In the genomic region with DNA sequence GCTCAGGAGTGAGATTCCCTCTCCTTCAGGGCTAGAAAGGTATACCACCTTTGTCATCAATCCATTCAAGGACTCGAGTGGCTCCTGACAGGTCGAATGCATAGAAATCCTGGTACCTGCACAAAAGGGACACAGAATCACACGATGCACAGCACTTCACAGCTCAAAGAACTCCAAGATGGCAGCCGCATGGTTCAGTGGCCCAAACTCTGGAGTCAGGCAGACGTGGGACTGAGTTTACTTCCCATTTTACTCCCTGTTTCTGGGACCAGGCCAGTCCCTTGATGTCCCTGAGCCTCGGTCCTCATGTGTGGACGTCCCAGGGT, we compare ENCODE assay signal across 8 cellular contexts. TPM values are rescaled to one million over a fixed set of nuclear protein-coding genes. Genes with fewer than 3 reads are reported as not detected.
DNase-seq lines count a peak whose midpoint lies in the region; ATAC-seq and TF ChIP-seq lines count a peak whose summit lies in the region.

No MANE protein-coding gene starts in this region.

- H3K4me3 ChIP-seq in thoracic aorta = peak overlapping the region; percentile 85

- H3K9me3 Mint-ChIP-seq in activated CD4-positive, alpha-beta T cell treated with anti-CD3 and anti-CD28 coated beads, Interleukin-2, amount 10 ng/mL, durations not matched to agents 24 days and 14 days = no peaks in the 10 kb centered on the region
- no peaks in the 10 kb centered on the region for H3K9me3 Mint-ChIP-seq in activated naive CD8-positive, alpha-beta T cell treated with anti-CD3 and anti-CD28 coated beads for 36 hours

- peak overlapping the region; percentile 99 for H3K27ac Mint-ChIP-seq in activated CD4-positive, alpha-beta T cell treated with anti-CD3 and anti-CD28 coated beads, Interleukin-2, amount 10 ng/mL, durations not matched to agents 24 days and 14 days
- peak overlapping the region; percentile 98 for H3K27ac Mint-ChIP-seq in activated naive CD8-positive, alpha-beta T cell treated with anti-CD3 and anti-CD28 coated beads for 36 hours

- no peak for DNase-seq in activated CD4-positive, alpha-beta T cell treated with anti-CD3 and anti-CD28 coated beads, Interleukin-2, amount 10 ng/mL, durations not matched to agents 24 days and 14 days
- DNase-seq in activated CD4-positive, alpha-beta T cell treated with anti-CD3 and anti-CD28 coated beads for 4 hours = no peak
- DNase-seq in activated naive CD8-positive, alpha-beta T cell treated with anti-CD3 and anti-CD28 coated beads for 36 hours = no peak
- DNase-seq in thoracic aorta (ENCODE audit: low spot score) (no peak), NCI-H2081 (lab: John Stamatoyannopoulos, UW) (no peak), cerebellar cortex (ENCODE audit: low spot score) (no peak)

- H3K27ac ChIP-seq in layer of hippocampus (ENCODE audit: low read depth, low read length) (peak overlapping the region; percentile 87), thoracic aorta (peak overlapping the region; percentile 75 to 82)

- peaks cover 32% of the 10 kb centered on the region for H3K4me1 Mint-ChIP-seq in activated CD4-positive, alpha-beta T cell treated with anti-CD3 and anti-CD28 coated beads, Interleukin-2, amount 10 ng/mL, durations not matched to agents 24 days and 14 days
- H3K4me1 Mint-ChIP-seq in activated naive CD8-positive, alpha-beta T cell treated with anti-CD3 and anti-CD28 coated beads for 36 hours = peaks cover 33% of the 10 kb centered on the region

- H3K4me3 Mint-ChIP-seq in activated CD4-positive, alpha-beta T cell treated with anti-CD3 and anti-CD28 coated beads, Interleukin-2, amount 10 ng/mL, durations not matched to agents 24 days and 14 days = peak overlapping the region; percentile 98
- H3K4me3 Mint-ChIP-seq in activated naive CD8-positive, alpha-beta T cell treated with anti-CD3 and anti-CD28 coated beads for 36 hours = peak overlapping the region; percentile 97

- intact Hi-C loops in activated CD4-positive, alpha-beta T cell treated with anti-CD3 and anti-CD28 coated beads, Interleukin-2, amount 10 ng/mL, durations not matched to agents 24 days and 14 days (cut with micrococcal nuclease) = no loop called here

- TF ChIP-seq CTCF in thoracic aorta (IDR thresholded peaks at IDR 0.05) = no peak

- ATAC-seq in thoracic aorta (ENCODE audit: insufficient number of reproducible peaks, low FRiP score, low read depth) (no peak), GM19463 (IDR thresholded peaks at IDR 0.05; ENCODE audit: unreplicated experiment) (no peak)

- H3K36me3 Mint-ChIP-seq in activated CD4-positive, alpha-beta T cell treated with anti-CD3 and anti-CD28 coated beads, Interleukin-2, amount 10 ng/mL, durations not matched to agents 24 days and 14 days (ENCODE audit: low read depth) = peaks cover 29% of the 10 kb centered on the region
- peaks cover 12% of the 10 kb centered on the region for H3K36me3 Mint-ChIP-seq in activated naive CD8-positive, alpha-beta T cell treated with anti-CD3 and anti-CD28 coated beads for 36 hours

- peaks cover 6% of the 10 kb centered on the region for H3K36me3 ChIP-seq in thoracic aorta

- no peaks in the 10 kb centered on the region for H3K9me3 ChIP-seq in thoracic aorta

- H3K27me3 Mint-ChIP-seq in activated CD4-positive, alpha-beta T cell treated with anti-CD3 and anti-CD28 coated beads, Interleukin-2, amount 10 ng/mL, durations not matched to agents 24 days and 14 days = no peaks in the 10 kb centered on the region
- no peaks in the 10 kb centered on the region for H3K27me3 Mint-ChIP-seq in activated naive CD8-positive, alpha-beta T cell treated with anti-CD3 and anti-CD28 coated beads for 36 hours

- peaks cover 17 to 65% of the 10 kb centered on the region in 2 donors for H3K4me1 ChIP-seq in thoracic aorta (ENCODE audit: control insufficient read depth in 1 of 2, low read depth in 2 of 2)

- H3K27me3 ChIP-seq in layer of hippocampus (ENCODE audit: control insufficient read depth, insufficient read depth, low read length) (no peaks in the 10 kb centered on the region), thoracic aorta (replicated peaks; ENCODE audit: insufficient read depth) (no peaks in the 10 kb centered on the region)

RNA-seq across cellular contexts. Expression of a gene that starts 0.5 kb away (rescaled TPM):
- 24.5 and 28.0 TPM in 2 replicates for total RNA-seq in activated CD4-positive, alpha-beta T cell treated with anti-CD3 and anti-CD28 coated beads, Interleukin-2, amount 10 ng/mL, durations not matched to agents 24 days and 14 days
- total RNA-seq in activated naive CD8-positive, alpha-beta T cell treated with anti-CD3 and anti-CD28 coated beads for 36 hours = 10 to 100 TPM; 22.1 to 26.3 TPM
- total RNA-seq in thoracic aorta = 10 to 100 TPM; 30.7 to 34.3 TPM

RNA-seq across cellular contexts. Expression of a gene that starts 4.5 kb away (rescaled TPM):
- total RNA-seq in activated CD4-positive, alpha-beta T cell treated with anti-CD3 and anti-CD28 coated beads, Interleukin-2, amount 10 ng/mL, durations not matched to agents 24 days and 14 days = 2.8 and 3.7 TPM in 2 replicates
- 1 to 10 TPM; 2.6 TPM for total RNA-seq in activated naive CD8-positive, alpha-beta T cell treated with anti-CD3 and anti-CD28 coated beads for 36 hours
- total RNA-seq in thoracic aorta = 1 to 10 TPM; 2.9 to 8.0 TPM

RNA-seq across cellular contexts. Expression of a gene that starts 52.7 kb away (rescaled TPM):
- total RNA-seq in activated CD4-positive, alpha-beta T cell treated with anti-CD3 and anti-CD28 coated beads, Interleukin-2, amount 10 ng/mL, durations not matched to agents 24 days and 14 days = 6.8 TPM in 2 replicates
- 1 to 10 TPM; 5.9 to 7.6 TPM for total RNA-seq in activated naive CD8-positive, alpha-beta T cell treated with anti-CD3 and anti-CD28 coated beads for 36 hours
- total RNA-seq in thoracic aorta = 1 to 10 TPM; 2.8 to 4.6 TPM
